8 cellular contexts compared by ENCODE assay signal in genomic region chr1:33081554-33082305, GRCh38. TPM values are rescaled to one million over a fixed set of nuclear protein-coding genes. Genes with fewer than 3 reads are reported as not detected.
DNase-seq lines count a peak whose midpoint lies in the region; ATAC-seq and TF ChIP-seq lines count a peak whose summit lies in the region.

No MANE protein-coding gene starts in this region.

- CTCF ChIA-PET in MCF 10A (lab: Yijun Ruan, JAX), result interaction anchor here (0.6 to 5.9 kb wide), 9 partner anchors 14 to 677 kb away, joined by 3 to 42 read pairs (median 3); no protein-coding TSS in a partner anchor

- no TSS peak for BruUV-seq in MCF 10A (replicated peaks; lab: Mats Ljungman, UMichigan)

- peaks cover 16% of the 10 kb centered on the region for H3K27me3 Mint-ChIP-seq in activated CD4-positive, alpha-beta T cell treated with anti-CD3 and anti-CD28 coated beads, Interleukin-2, amount 10 ng/mL, durations not matched to agents 24 days and 14 days
- no peaks in the 10 kb centered on the region for H3K27me3 Mint-ChIP-seq in MCF 10A (ENCODE audit: insufficient read depth, unreplicated experiment)

- H3K27me3 ChIP-seq in lower lobe of right lung (ENCODE audit: low read depth) (no peaks in the 10 kb centered on the region), thymus (ENCODE audit: control insufficient read depth, insufficient read depth) (peaks cover 19% of the 10 kb centered on the region)

- H3K27ac ChIP-seq in lower lobe of right lung (no peak overlapping the region), thymus (ENCODE audit: low read depth) (no peak overlapping the region)

- no peaks in the 10 kb centered on the region for H3K36me3 Mint-ChIP-seq in activated CD4-positive, alpha-beta T cell treated with anti-CD3 and anti-CD28 coated beads, Interleukin-2, amount 10 ng/mL, durations not matched to agents 24 days and 14 days (ENCODE audit: low read depth)
- H3K36me3 Mint-ChIP-seq in MCF 10A (ENCODE audit: insufficient read depth, unreplicated experiment), result no peaks in the 10 kb centered on the region

- peak; percentile 20 to 31 for ATAC-seq in lower lobe of right lung
- no peak for ATAC-seq in HG02571 (IDR thresholded peaks at IDR 0.05; ENCODE audit: unreplicated experiment)
- ATAC-seq in HG03565 (IDR thresholded peaks at IDR 0.05; ENCODE audit: unreplicated experiment), result no peak

- H3K9me3 ChIP-seq in lower lobe of right lung, result no peaks in the 10 kb centered on the region
- no peaks in the 10 kb centered on the region for H3K9me3 ChIP-seq in thymus (ENCODE audit: control insufficient read depth)

- peak; percentile 72 for DNase-seq in activated CD4-positive, alpha-beta T cell treated with anti-CD3 and anti-CD28 coated beads, Interleukin-2, amount 10 ng/mL, durations not matched to agents 24 days and 14 days
- DNase-seq in activated CD4-positive, alpha-beta T cell treated with anti-CD3 and anti-CD28 coated beads for 48 hours, result no peak
- DNase-seq in MCF 10A (ENCODE audit: unreplicated experiment) (no peak), lower lobe of right lung (no peak), HT-29 (ENCODE audit: low spot score) (no peak)

- peak overlapping the region; percentile 80 for H3K4me3 ChIP-seq in lower lobe of right lung
- peak overlapping the region; percentile 58 for H3K4me3 ChIP-seq in thymus (ENCODE audit: low read length)

- intact Hi-C loops in activated CD4-positive, alpha-beta T cell treated with anti-CD3 and anti-CD28 coated beads, Interleukin-2, amount 10 ng/mL, durations not matched to agents 24 days and 14 days (cut with micrococcal nuclease), result loop anchor here (2.0 kb wide), 1 partner anchor 45 kb away; no protein-coding TSS in a partner anchor
- intact Hi-C loops in MCF 10A (cut with micrococcal nuclease), result loop anchor here (5.0 to 10.0 kb wide), 4 partner anchors 44 to 677 kb away; partner anchors contain the start of gene AK2
- intact Hi-C loops in lower lobe of right lung (cut with DNase I), result no loop called here

- H3K27ac Mint-ChIP-seq in activated CD4-positive, alpha-beta T cell treated with anti-CD3 and anti-CD28 coated beads, Interleukin-2, amount 10 ng/mL, durations not matched to agents 24 days and 14 days, result no peak overlapping the region
- H3K27ac Mint-ChIP-seq in MCF 10A (ENCODE audit: low read depth, unreplicated experiment), result peak overlapping the region; percentile 59

- peaks cover 26% of the 10 kb centered on the region for H3K4me1 Mint-ChIP-seq in activated CD4-positive, alpha-beta T cell treated with anti-CD3 and anti-CD28 coated beads, Interleukin-2, amount 10 ng/mL, durations not matched to agents 24 days and 14 days
- peaks cover 20% of the 10 kb centered on the region for H3K4me1 Mint-ChIP-seq in MCF 10A (ENCODE audit: insufficient read depth, unreplicated experiment)

- POLR2A ChIA-PET in MCF 10A (lab: Yijun Ruan, JAX), result interaction anchor here (0.7 to 2.9 kb wide), 5 partner anchors 14 to 77 kb away, joined by 3 to 10 read pairs (median 4); no protein-coding TSS in a partner anchor

- H3K36me3 ChIP-seq in lower lobe of right lung, result no peaks in the 10 kb centered on the region
- H3K36me3 ChIP-seq in thymus (ENCODE audit: control insufficient read depth, insufficient read depth), result no peaks in the 10 kb centered on the region

- peak overlapping the region; percentile 77 for H3K4me3 Mint-ChIP-seq in activated CD4-positive, alpha-beta T cell treated with anti-CD3 and anti-CD28 coated beads, Interleukin-2, amount 10 ng/mL, durations not matched to agents 24 days and 14 days
- H3K4me3 Mint-ChIP-seq in MCF 10A (ENCODE audit: unreplicated experiment), result peak overlapping the region; percentile 75

- TF ChIP-seq CTCF in MCF 10A (IDR thresholded peaks at IDR 0.05; ENCODE audit: unreplicated experiment), result no peak
- TF ChIP-seq CTCF in lower lobe of right lung (IDR thresholded peaks at IDR 0.05), result no peak

- 18% methylated on average over 35 of the region's 35 CpGs for WGBS in thymus

- no peaks in the 10 kb centered on the region for H3K9me3 Mint-ChIP-seq in activated CD4-positive, alpha-beta T cell treated with anti-CD3 and anti-CD28 coated beads, Interleukin-2, amount 10 ng/mL, durations not matched to agents 24 days and 14 days
- H3K9me3 Mint-ChIP-seq in MCF 10A (ENCODE audit: unreplicated experiment), result no peaks in the 10 kb centered on the region

- H3K4me1 ChIP-seq in lower lobe of right lung (peaks cover 19% of the 10 kb centered on the region), thymus (ENCODE audit: control insufficient read depth, insufficient read depth, low read length) (peaks cover 9% of the 10 kb centered on the region)

RNA-seq across cellular contexts. Expression of gene AZIN2, which starts 0.8 kb away (rescaled TPM):
- 1.3 and 1.4 TPM in 2 replicates for total RNA-seq in activated CD4-positive, alpha-beta T cell treated with anti-CD3 and anti-CD28 coated beads, Interleukin-2, amount 10 ng/mL, durations not matched to agents 24 days and 14 days
- total RNA-seq in MCF 10A (2022) (1.6 and 4.3 TPM in 2 replicates), lower lobe of right lung (2.4 TPM)
- 4.2 TPM for polyA plus RNA-seq in thymus
- total RNA-seq in HT-29 (2014; rRNA removed; shearing (Covaris generic)), result 0.13 TPM in 1 of 2 replicates, not detected in the other

RNA-seq across cellular contexts. Expression of gene AK2, which starts 45.0 kb away (rescaled TPM):
- 424 and 429 TPM in 2 replicates for total RNA-seq in activated CD4-positive, alpha-beta T cell treated with anti-CD3 and anti-CD28 coated beads, Interleukin-2, amount 10 ng/mL, durations not matched to agents 24 days and 14 days
- total RNA-seq in MCF 10A (2022) (286 and 390 TPM in 2 replicates), lower lobe of right lung (103 TPM)
- polyA plus RNA-seq in thymus, result 73.2 TPM
- total RNA-seq in HT-29 (2014; rRNA removed; shearing (Covaris generic)), result 204 and 223 TPM in 2 replicates

Comparison
In these comparisons a context has a peak if more than half of its experiments do, and no peak if none do; other contexts are left out.
1. ATAC-seq: peak in lower lobe of right lung (2 of 2); none in HG02571 (single experiment) and HG03565 (single experiment).